ENCODE assay signal across 9 cellular contexts in the genomic region with DNA sequence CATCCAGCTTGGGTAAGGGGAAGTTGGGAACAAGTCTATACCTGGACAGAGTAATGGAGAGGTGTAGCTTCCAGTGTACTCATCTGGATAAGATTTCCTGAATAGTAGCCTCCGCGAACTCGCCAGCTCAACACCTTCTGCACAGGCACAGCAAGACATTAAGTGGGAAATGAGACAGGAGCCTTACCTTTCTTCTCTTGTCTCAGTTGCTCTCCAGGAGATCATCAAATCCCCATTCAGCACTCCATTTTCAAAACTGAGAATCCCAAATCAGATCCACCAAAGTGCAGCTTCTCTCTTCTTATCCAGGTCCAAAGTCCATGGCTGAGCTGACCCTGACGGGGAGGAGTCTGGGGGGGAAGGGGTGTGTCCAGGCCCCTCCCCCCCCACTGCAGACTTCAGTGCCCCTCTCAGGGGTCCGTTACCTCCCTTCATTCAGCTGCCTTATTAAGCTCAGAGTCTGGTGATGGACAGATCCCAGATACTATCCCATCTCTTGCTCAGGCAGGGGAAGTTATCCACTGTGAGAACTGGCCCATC. TPM values are rescaled to one million over a fixed set of nuclear protein-coding genes. Genes with fewer than 3 reads are reported as not detected.
DNase-seq lines count a peak whose midpoint lies in the region; FAIRE-seq and TF ChIP-seq lines count a peak whose summit lies in the region.
"Had no signal": no experiment of that assay in that cellular context is flagged by ENCODE, and none has a peak within 500 bp of the region (broad histone marks: within the 10 kb centered on the region; RNA-seq: fewer than 3 reads in every experiment).

No MANE protein-coding gene starts in this region.

- no peaks in the 10 kb centered on the region for H3K9me3 ChIP-seq in Peyer's patch
- no peaks in the 10 kb centered on the region for H3K9me3 ChIP-seq in endothelial cell of umbilical vein (replicated peaks; ENCODE audit: control insufficient read depth, insufficient read depth, low read length)

- no peaks in the 10 kb centered on the region for H4K20me1 ChIP-seq in endothelial cell of umbilical vein (replicated peaks; ENCODE audit: control insufficient read depth, extremely low read depth, insufficient read depth, low read length)

- H3K36me3 Mint-ChIP-seq in Calu3 (ENCODE audit: insufficient read depth, unreplicated experiment) (peaks cover 23% of the 10 kb centered on the region), progenitor cell of endocrine pancreas (ENCODE audit: insufficient read depth) (peaks cover 6% of the 10 kb centered on the region)

- no peaks in the 10 kb centered on the region for H3K9me1 ChIP-seq in endothelial cell of umbilical vein (replicated peaks; ENCODE audit: control insufficient read depth, extremely low read depth, insufficient read depth, low read length)

- no peak for TF ChIP-seq CTCF in Calu3 (IDR thresholded peaks at IDR 0.05; ENCODE audit: unreplicated experiment)
- TF ChIP-seq CTCF in Peyer's patch (IDR thresholded peaks at IDR 0.05), result no peak
- TF ChIP-seq CTCF in endothelial cell of umbilical vein (IDR thresholded peaks at IDR 0.05; ENCODE audit: extremely low read depth in 1 of 2, insufficient read depth in 1 of 2, low read depth in 1 of 2, low read length in 2 of 2), result no peak
- TF ChIP-seq CTCF in progenitor cell of endocrine pancreas (IDR thresholded peaks at IDR 0.05; ENCODE audit: unreplicated experiment), result no peak

- H3K79me2 ChIP-seq in endothelial cell of umbilical vein (ENCODE audit: control insufficient read depth, insufficient read depth, low read length), result peaks cover 11% of the 10 kb centered on the region

- H3K4me1 Mint-ChIP-seq in Calu3 (ENCODE audit: low read depth, unreplicated experiment), result peaks cover 57% of the 10 kb centered on the region
- H3K4me1 Mint-ChIP-seq in progenitor cell of endocrine pancreas (ENCODE audit: low read depth), result peaks cover 59% of the 10 kb centered on the region

- BruUV-seq in Calu3 (replicated peaks; lab: Mats Ljungman, UMichigan), result no TSS peak
- TSS peak; percentile 26 for BruUV-seq in endothelial cell of umbilical vein (replicated peaks; lab: Mats Ljungman, UMichigan)

- no peak for FAIRE-seq in endothelial cell of umbilical vein (lab: Jason Lieb, UNC)

- intact Hi-C loops in Calu3 (cut with micrococcal nuclease; ENCODE audit: unreplicated experiment), result loop anchor here (2.0 kb wide), 1 partner anchor 18 kb away; no protein-coding TSS in a partner anchor
- intact Hi-C loops in endothelial cell of umbilical vein (cut with micrococcal nuclease), result loop anchor here (10.0 kb wide), 1 partner anchor 314 kb away; a partner anchor contains a TSS

- POLR2A ChIA-PET in endothelial cell of umbilical vein (lab: Charles Lee), result no interaction called here

- H3K36me3 ChIP-seq in Peyer's patch, result no peaks in the 10 kb centered on the region
- no peaks in the 10 kb centered on the region for H3K36me3 ChIP-seq in endothelial cell of umbilical vein (ENCODE audit: control insufficient read depth in 2 of 2, extremely low read depth in 1 of 2, insufficient read depth in 2 of 2, low read length in 2 of 2)

- TF ChIP-seq POLR2A in Peyer's patch (IDR thresholded peaks at IDR 0.05), result no peak
- TF ChIP-seq POLR2A in endothelial cell of umbilical vein (IDR thresholded peaks at IDR 0.05; ENCODE audit: low read depth, low read length), result no peak

- H3K27ac ChIP-seq in Peyer's patch (peak overlapping the region; percentile 92 to 99 (median 99)), endothelial cell of umbilical vein (ENCODE audit: insufficient read depth, low read depth, low read length) (no peak overlapping the region)

- H3K4me2 ChIP-seq in endothelial cell of umbilical vein (ENCODE audit: insufficient read depth, low read length), result peak overlapping the region; percentile 77

- dilution Hi-C loops in endothelial cell of umbilical vein (cut with MboI; ENCODE audit: extremely low pct_ligation_motif_present, low sequenced_read_pairs), result no loop called here

- H3K4me3 Mint-ChIP-seq in Calu3 (ENCODE audit: low read depth, unreplicated experiment) (peak overlapping the region; percentile 72), progenitor cell of endocrine pancreas (ENCODE audit: low read depth) (peak overlapping the region; percentile 95)

- H3K27ac Mint-ChIP-seq in Calu3 (ENCODE audit: unreplicated experiment), result no peak overlapping the region
- peak overlapping the region; percentile 80 for H3K27ac Mint-ChIP-seq in progenitor cell of endocrine pancreas

- no peaks in the 10 kb centered on the region for H3K27me3 ChIP-seq in Peyer's patch
- H3K27me3 ChIP-seq in endothelial cell of umbilical vein (ENCODE audit: control insufficient read depth in 2 of 2, insufficient read depth in 2 of 2, low read length in 2 of 2), result no peaks in the 10 kb centered on the region

- no peak overlapping the region for H2AFZ ChIP-seq in endothelial cell of umbilical vein (ENCODE audit: low read depth, low read length)

- no peak overlapping the region for H3K9ac ChIP-seq in endothelial cell of umbilical vein (replicated peaks; ENCODE audit: extremely low read depth, insufficient read depth, low read length)

- CTCF ChIA-PET in Calu3 (lab: Charles Lee), result no interaction called here
- CTCF ChIA-PET in endothelial cell of umbilical vein (lab: Charles Lee), result interaction anchor here (1.0 to 1.4 kb wide), 4 partner anchors 21 to 365 kb away, joined by 3 to 5 read pairs (median 3); no protein-coding TSS in a partner anchor

- H3K27me3 Mint-ChIP-seq in Calu3 (ENCODE audit: unreplicated experiment), result no peaks in the 10 kb centered on the region
- no peaks in the 10 kb centered on the region for H3K27me3 Mint-ChIP-seq in progenitor cell of endocrine pancreas

- peak overlapping the region; percentile 4 to 85 (median 44) for H3K4me3 ChIP-seq in Peyer's patch
- peak overlapping the region in 1 of 3 experiments; percentile 68 for H3K4me3 ChIP-seq in endothelial cell of umbilical vein (replicated peaks in 1 of 3; ENCODE audit: insufficient read depth in 1 of 3, low read depth in 1 of 3, low read length in 3 of 3)

- H3K9me3 Mint-ChIP-seq in Calu3 (ENCODE audit: low read depth, unreplicated experiment) (no peaks in the 10 kb centered on the region), progenitor cell of endocrine pancreas (ENCODE audit: low read depth) (no peaks in the 10 kb centered on the region)

- peaks cover 4 to 67% (median 49%) of the 10 kb centered on the region in 4 donors for H3K4me1 ChIP-seq in Peyer's patch
- H3K4me1 ChIP-seq in endothelial cell of umbilical vein (ENCODE audit: control insufficient read depth, extremely low read depth, insufficient read depth, low read length), result peaks cover 43% of the 10 kb centered on the region

- DNase-seq in Calu3, result no peak
- peak in 1 of 3 donors; percentile 48 for DNase-seq in Peyer's patch
- DNase-seq in endothelial cell of umbilical vein (ENCODE audit: low read depth, low spot score), result no peak
- no peak for DNase-seq in progenitor cell of endocrine pancreas (ENCODE audit: low spot score, unreplicated experiment)
- DNase-seq in kidney glomerular epithelial cell (lab: John Stamatoyannopoulos, UW), result no peak
- DNase-seq in HCEC 1CT, result no peak
- no peak for DNase-seq in DMS79 treated with DMSO at 0.1 percent for 48 hours (lab: John Stamatoyannopoulos, UW)
- no peak for DNase-seq in DMS79 (lab: John Stamatoyannopoulos, UW)
- DNase-seq: stimulated activated CD4-positive, alpha-beta T cell treated with anti-CD3 and anti-CD28 coated beads, Interleukin-12 subunit alpha, Interleukin-12 subunit beta, amount 100 ng/mL, for 4 hours had no signal

TF ChIP-seq in endothelial cell of umbilical vein, 7 proteins besides CTCF, POLR2A, EP300 and RAD21:
- no peak for TF ChIP-seq FOS (IDR thresholded peaks at IDR 0.05; ENCODE audit: borderline replicate concordance, insufficient read depth, low read length)
- no peak for TF ChIP-seq EZH2 (IDR thresholded peaks at IDR 0.05; ENCODE audit: borderline replicate concordance, low read depth, low read length, severe bottlenecking)
- no peak for TF ChIP-seq JUN (IDR thresholded peaks at IDR 0.05; ENCODE audit: borderline replicate concordance, insufficient read depth, insufficient read length, low read depth)
- TF ChIP-seq POLR2AphosphoS5 (IDR thresholded peaks at IDR 0.05; ENCODE audit: insufficient read depth, low read depth, low read length), result no peak
- TF ChIP-seq, protein P1, sequence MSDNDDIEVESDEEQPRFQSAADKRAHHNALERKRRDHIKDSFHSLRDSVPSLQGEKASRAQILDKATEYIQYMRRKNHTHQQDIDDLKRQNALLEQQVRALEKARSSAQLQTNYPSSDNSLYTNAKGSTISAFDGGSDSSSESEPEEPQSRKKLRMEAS (IDR thresholded peaks at IDR 0.05; ENCODE audit: insufficient read depth, insufficient read length), result no peak
- TF ChIP-seq GATA2 (IDR thresholded peaks at IDR 0.05; ENCODE audit: insufficient read depth, insufficient read length, low read depth, low read length), result no peak
- no peak for TF ChIP-seq MYC (IDR thresholded peaks at IDR 0.05; ENCODE audit: low read depth, low read length)

RNA-seq across cellular contexts. Expression of a gene that starts 5.9 kb away (rescaled TPM):
- total RNA-seq in Calu3 (2022) (77.5 and 86.4 TPM in 2 replicates), Peyer's patch (100 to 1,000 TPM; 102 to 155 (median 144) TPM), endothelial cell of umbilical vein (108 and 123 TPM in 2 replicates), progenitor cell of endocrine pancreas (63.8 and 66.9 TPM in 2 replicates)
- 126 and 153 TPM in 2 replicates for polyA plus RNA-seq in endothelial cell of umbilical vein
- polyA plus RNA-seq in endothelial cell of umbilical vein (2011; cell fraction: cytosol; rRNA removed), result 83.5 and 99.1 TPM in 2 replicates
- 54.0 and 56.7 TPM in 2 replicates for polyA plus RNA-seq in endothelial cell of umbilical vein (2011; cell fraction: nucleus; rRNA removed)
- polyA plus RNA-seq in endothelial cell of umbilical vein (2012), result 59.8 and 70.3 TPM in 2 replicates
- polyA minus RNA-seq in endothelial cell of umbilical vein, result 80.6 and 100 TPM in 2 replicates
- polyA minus RNA-seq in endothelial cell of umbilical vein (2011; cell fraction: cytosol; rRNA and poly(A)+ RNA removed), result 49.0 TPM
- 31.9 and 43.9 TPM in 2 replicates for polyA minus RNA-seq in endothelial cell of umbilical vein (2011; cell fraction: nucleus; rRNA and poly(A)+ RNA removed)

RNA-seq across cellular contexts. Expression of a gene that starts 52.5 kb away (rescaled TPM):
- 43.5 and 46.4 TPM in 2 replicates for total RNA-seq in Calu3 (2022)
- 10 to 100 TPM; 22.4 to 45.8 (median 36.4) TPM for total RNA-seq in Peyer's patch
- total RNA-seq in endothelial cell of umbilical vein, result 14.6 and 19.7 TPM in 2 replicates
- 3.3 and 3.7 TPM in 2 replicates for polyA plus RNA-seq in endothelial cell of umbilical vein
- polyA plus RNA-seq in endothelial cell of umbilical vein (2011; cell fraction: cytosol; rRNA removed), result 5.8 and 7.0 TPM in 2 replicates
- polyA plus RNA-seq in endothelial cell of umbilical vein (2011; cell fraction: nucleus; rRNA removed), result 13.3 and 20.5 TPM in 2 replicates
- 11.7 and 15.7 TPM in 2 replicates for polyA plus RNA-seq in endothelial cell of umbilical vein (2012)
- polyA minus RNA-seq in endothelial cell of umbilical vein, result 4.4 and 5.8 TPM in 2 replicates
- 14.7 TPM for polyA minus RNA-seq in endothelial cell of umbilical vein (2011; cell fraction: cytosol; rRNA and poly(A)+ RNA removed)
- polyA minus RNA-seq in endothelial cell of umbilical vein (2011; cell fraction: nucleus; rRNA and poly(A)+ RNA removed), result 6.6 and 7.7 TPM in 2 replicates
- total RNA-seq in progenitor cell of endocrine pancreas, result 62.0 and 63.1 TPM in 2 replicates
